Comparison of ENCODE assay signal across 8 cellular contexts in the genomic region with DNA sequence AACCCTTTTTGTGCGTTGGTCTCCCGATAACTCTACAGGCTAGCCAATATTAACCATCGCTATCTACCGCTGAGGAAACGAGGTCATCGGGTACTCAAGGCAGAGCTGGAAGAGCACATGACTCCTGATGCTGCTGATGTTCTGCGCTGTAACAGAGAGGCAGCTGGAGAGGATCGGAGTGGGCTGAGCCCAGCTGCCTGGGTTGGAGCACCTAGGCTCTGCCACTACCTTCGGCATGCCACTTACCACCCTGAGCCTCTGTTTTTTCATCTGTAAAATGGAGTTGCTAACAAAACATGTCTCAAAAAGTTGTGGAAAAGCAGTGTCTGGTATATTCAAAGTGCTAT. TPM values are rescaled to one million over a fixed set of nuclear protein-coding genes. Genes with fewer than 3 reads are reported as not detected.
A peak's percentile ranks its signal among the peaks of the same experiment; 100 is the strongest.
DNase-seq lines count a peak whose midpoint lies in the region; ATAC-seq, FAIRE-seq and TF ChIP-seq lines count a peak whose summit lies in the region.

No MANE protein-coding gene starts in this region.

- H3K36me3 ChIP-seq in hepatocyte (replicated peaks; ENCODE audit: insufficient read depth, low read depth) (no peaks in the 10 kb centered on the region), skeletal muscle tissue (ENCODE audit: control insufficient read depth in 3 of 3, insufficient read depth in 3 of 3, low read length in 3 of 3) (peaks cover 7 to 11% (median 11%) of the 10 kb centered on the region in 3 donors)

- no peak for FAIRE-seq in urothelium cell line (lab: Jason Lieb, UNC)

- peaks cover 28% of the 10 kb centered on the region for H3K4me1 ChIP-seq in hepatocyte (ENCODE audit: insufficient read depth)
- peaks cover 17 to 21% (median 18%) of the 10 kb centered on the region in 3 donors for H3K4me1 ChIP-seq in skeletal muscle tissue (ENCODE audit: control insufficient read depth in 3 of 3, insufficient read depth in 3 of 3, low read length in 3 of 3)

- WGBS in hepatocyte (ENCODE audit: low lambda C conversion rate, missing lambda C conversion rate): 30% methylated on average over 9 of the region's 9 CpGs

- peaks cover 19% of the 10 kb centered on the region for H3K27me3 Mint-ChIP-seq in activated CD8-positive, alpha-beta T cell treated with anti-CD3 and anti-CD28 coated beads, Interleukin-2, amount 10 ng/mL, durations not matched to agents 7 days and 5 days (ENCODE audit: low read depth)

- H3K9ac ChIP-seq in skeletal muscle tissue (ENCODE audit: low read depth in 1 of 3, low read length in 3 of 3): peak overlapping the region; percentile 56 to 83 (median 70)

- H3K4me3 Mint-ChIP-seq in activated CD8-positive, alpha-beta T cell treated with anti-CD3 and anti-CD28 coated beads, Interleukin-2, amount 10 ng/mL, durations not matched to agents 7 days and 5 days: peak overlapping the region; percentile 70

- H3K4me2 ChIP-seq in hepatocyte: peak overlapping the region; percentile 98

- H4K20me1 ChIP-seq in hepatocyte (ENCODE audit: insufficient read depth, poor library complexity, severe bottlenecking): no peaks in the 10 kb centered on the region

- H3K36me3 Mint-ChIP-seq in activated CD8-positive, alpha-beta T cell treated with anti-CD3 and anti-CD28 coated beads, Interleukin-2, amount 10 ng/mL, durations not matched to agents 7 days and 5 days (ENCODE audit: low read depth): no peaks in the 10 kb centered on the region

- H3K27ac ChIP-seq in hepatocyte (peak overlapping the region; percentile 81), skeletal muscle tissue (ENCODE audit: low read depth, low read length) (no peak overlapping the region)

- ATAC-seq in HG02759 (IDR thresholded peaks at IDR 0.05; ENCODE audit: unreplicated experiment) (peak; percentile 15), HG03469 (IDR thresholded peaks at IDR 0.05; ENCODE audit: unreplicated experiment) (no peak)
- ATAC-seq in activated CD8-positive, alpha-beta T cell treated with anti-CD3 and anti-CD28 coated beads, Interleukin-2, amount 10 ng/mL, durations not matched to agents 7 days and 5 days: no peak

- H3K9me2 ChIP-seq in hepatocyte (replicated peaks; ENCODE audit: insufficient read depth): no peaks in the 10 kb centered on the region

- peak overlapping the region; percentile 45 for H3K27ac Mint-ChIP-seq in activated CD8-positive, alpha-beta T cell treated with anti-CD3 and anti-CD28 coated beads, Interleukin-2, amount 10 ng/mL, durations not matched to agents 7 days and 5 days

- POLR2A ChIA-PET in activated CD8-positive, alpha-beta T cell treated with anti-CD3 and anti-CD28 coated beads, Interleukin-2, amount 10 ng/mL, durations not matched to agents 7 days and 5 days (lab: Charles Lee): no interaction called here

- CTCF ChIA-PET in activated CD8-positive, alpha-beta T cell treated with anti-CD3 and anti-CD28 coated beads, Interleukin-2, amount 10 ng/mL, durations not matched to agents 7 days and 5 days (lab: Charles Lee): interaction anchor here (2.8 to 3.6 kb wide), 2 partner anchors 10 kb away, joined by 19 to 24 read pairs; no protein-coding TSS in a partner anchor

- H3K79me2 ChIP-seq in hepatocyte: peaks cover 13% of the 10 kb centered on the region

- peak overlapping the region; percentile 74 for H2AFZ ChIP-seq in hepatocyte

- peaks cover 13% of the 10 kb centered on the region for H3K4me1 Mint-ChIP-seq in activated CD8-positive, alpha-beta T cell treated with anti-CD3 and anti-CD28 coated beads, Interleukin-2, amount 10 ng/mL, durations not matched to agents 7 days and 5 days (ENCODE audit: low read depth)

- H3K27me3 ChIP-seq in hepatocyte: no peaks in the 10 kb centered on the region
- H3K27me3 ChIP-seq in skeletal muscle tissue (ENCODE audit: control insufficient read depth in 3 of 3, insufficient read depth in 3 of 3, low read length in 3 of 3): no peaks in the 10 kb centered on the region

- no peaks in the 10 kb centered on the region for H3K9me3 Mint-ChIP-seq in activated CD8-positive, alpha-beta T cell treated with anti-CD3 and anti-CD28 coated beads, Interleukin-2, amount 10 ng/mL, durations not matched to agents 7 days and 5 days (ENCODE audit: insufficient read depth)

- peak overlapping the region; percentile 86 for H3K4me3 ChIP-seq in AG09309 (ENCODE audit: control insufficient read depth, low read depth, low read length)
- peak overlapping the region; percentile 94 for H3K4me3 ChIP-seq in hepatocyte
- H3K4me3 ChIP-seq in skeletal muscle tissue (ENCODE audit: low read length in 3 of 3): peak overlapping the region; percentile 80 to 87 (median 85)

- H3K9me3 ChIP-seq in hepatocyte (ENCODE audit: low read depth) (no peaks in the 10 kb centered on the region), skeletal muscle tissue (ENCODE audit: control insufficient read depth in 3 of 3, low read length in 3 of 3) (no peaks in the 10 kb centered on the region)

- DNase-seq in AG09309 (ENCODE audit: low read depth) (no peak), hepatocyte (ENCODE audit: low spot score) (peak; percentile 62), retina (no peak), urothelium cell line (ENCODE audit: low spot score) (no peak)
- DNase-seq in activated CD8-positive, alpha-beta T cell treated with anti-CD3 and anti-CD28 coated beads, Interleukin-2, amount 10 ng/mL, durations not matched to agents 7 days and 5 days: no peak

- TF ChIP-seq CTCF in AG09309 (IDR thresholded peaks at IDR 0.05; ENCODE audit: control insufficient read depth, insufficient read depth, low read depth, low read length, missing control alignments) (no peak), hepatocyte (IDR thresholded peaks at IDR 0.05; ENCODE audit: poor library complexity) (no peak)

RNA-seq across cellular contexts. Expression of a gene that starts 0.4 kb away (rescaled TPM):
- total RNA-seq in activated CD8-positive, alpha-beta T cell treated with anti-CD3 and anti-CD28 coated beads, Interleukin-2, amount 10 ng/mL, durations not matched to agents 7 days and 5 days: 1 to 10 TPM; 2.7 to 3.1 TPM
- total RNA-seq in hepatocyte (41.9 and 54.5 TPM in 2 replicates), skeletal muscle tissue (4.7 TPM)
- polyA plus RNA-seq in hepatocyte: 34.8 and 43.1 TPM in 2 replicates

RNA-seq across cellular contexts. Expression of a gene that starts 35.0 kb away (rescaled TPM):
- 10 to 100 TPM; 16.2 to 20.0 TPM for total RNA-seq in activated CD8-positive, alpha-beta T cell treated with anti-CD3 and anti-CD28 coated beads, Interleukin-2, amount 10 ng/mL, durations not matched to agents 7 days and 5 days
- total RNA-seq in hepatocyte (12.8 and 19.5 TPM in 2 replicates), skeletal muscle tissue (5.7 TPM)
- polyA plus RNA-seq in hepatocyte: 11.0 and 14.5 TPM in 2 replicates

RNA-seq across cellular contexts. Expression of a gene that starts 36.3 kb away (rescaled TPM):
- not detected for total RNA-seq in activated CD8-positive, alpha-beta T cell treated with anti-CD3 and anti-CD28 coated beads, Interleukin-2, amount 10 ng/mL, durations not matched to agents 7 days and 5 days
- 1,128 and 1,263 TPM in 2 replicates for total RNA-seq in hepatocyte
- 613 and 763 TPM in 2 replicates for polyA plus RNA-seq in hepatocyte
- total RNA-seq in skeletal muscle tissue: 0.52 TPM

RNA-seq across cellular contexts. Expression of a gene that starts 41.5 kb away (rescaled TPM):
- total RNA-seq in activated CD8-positive, alpha-beta T cell treated with anti-CD3 and anti-CD28 coated beads, Interleukin-2, amount 10 ng/mL, durations not matched to agents 7 days and 5 days: not detected
- total RNA-seq in hepatocyte (not detected in 2 replicates), skeletal muscle tissue (not detected)
- polyA plus RNA-seq in hepatocyte: not detected in 2 replicates

RNA-seq across cellular contexts. Expression of a gene that starts 49.1 kb away (rescaled TPM):
- total RNA-seq in activated CD8-positive, alpha-beta T cell treated with anti-CD3 and anti-CD28 coated beads, Interleukin-2, amount 10 ng/mL, durations not matched to agents 7 days and 5 days: 10 to 100 TPM; 68.1 to 73.9 TPM
- total RNA-seq in hepatocyte (81.6 and 82.9 TPM in 2 replicates), skeletal muscle tissue (44.4 TPM)
- polyA plus RNA-seq in hepatocyte: 118 and 122 TPM in 2 replicates

Comparison
In these comparisons a context has a peak if more than half of its experiments do, and no peak if none do; other contexts are left out.
1. RNA of a gene that starts 36.3 kb away (total RNA-seq): 1,128 to 1,263 TPM in hepatocyte; 0.52 TPM in skeletal muscle tissue (single experiment) and not detected in activated CD8-positive, alpha-beta T cell treated with anti-CD3 and anti-CD28 coated beads, Interleukin-2, amount 10 ng/mL, durations not matched to agents 7 days and 5 days; every median in the first group is over 100 times any median in the second.
2. Peak in every context shown above with its lines, with median percentiles within 50 percentile points of each other: H3K4me3 ChIP-seq.